Comparison of ENCODE assay signal across 11 cellular contexts in genomic region chr15:70585707-70586034, GRCh38.
DNase-seq lines count a peak whose midpoint lies in the region; ATAC-seq and TF ChIP-seq lines count a peak whose summit lies in the region.
"Had no signal": no experiment of that assay in that cellular context is flagged by ENCODE, and none has a peak within 500 bp of the region (broad histone marks: within the 10 kb centered on the region; RNA-seq: fewer than 3 reads in every experiment).

No MANE protein-coding gene starts in this region.

- peaks cover 19% of the 10 kb centered on the region for H3K27me3 Mint-ChIP-seq in T-helper 2 cell treated with Interferon-gamma antibody and Interleukin-4, amounts not matched to agents 5 μg/mL and 100 μg/mL, for 36 hours (ENCODE audit: low read depth)
- peaks cover 26% of the 10 kb centered on the region for H3K27me3 Mint-ChIP-seq in WTC11 (ENCODE audit: low read depth)
- peaks cover 32% of the 10 kb centered on the region for H3K27me3 Mint-ChIP-seq in endodermal cell (ENCODE audit: insufficient read depth)

- no peaks in the 10 kb centered on the region for H3K36me3 ChIP-seq in endodermal cell (ENCODE audit: control insufficient read depth, insufficient read depth, low read length)
- H3K36me3 ChIP-seq: adrenal gland, SJCRH30 had no signal

- no peak for DNase-seq in T-helper 2 cell treated with Interferon-gamma antibody and Interleukin-4, amounts not matched to agents 5 μg/mL and 100 μg/mL, for 36 hours (ENCODE audit: low spot score)
- DNase-seq in T-helper 2 cell (no peak), WTC11 (ENCODE audit: low spot score) (no peak), endodermal cell (no peak), GOT3 (lab: John Stamatoyannopoulos, UW) (no peak), LoVo (ENCODE audit: low spot score) (no peak)
- peak; percentile 23 for DNase-seq in stimulated activated CD4-positive, alpha-beta T cell treated with anti-CD3 and anti-CD28 coated beads, Interleukin-4, amount 100 ng/mL, for 1 hour
- DNase-seq: adrenal gland, NCI-H1105 treated with DMSO at 0.1 percent for 48 hours, SJCRH30 had no signal

- H3K4me1 Mint-ChIP-seq in T-helper 2 cell treated with Interferon-gamma antibody and Interleukin-4, amounts not matched to agents 5 μg/mL and 100 μg/mL, for 36 hours (ENCODE audit: low read depth) = peaks cover 22% of the 10 kb centered on the region
- H3K4me1 Mint-ChIP-seq in WTC11 = peaks cover 18% of the 10 kb centered on the region
- peaks cover 1% of the 10 kb centered on the region for H3K4me1 Mint-ChIP-seq in endodermal cell

- H3K9me3 Mint-ChIP-seq in T-helper 2 cell treated with Interferon-gamma antibody and Interleukin-4, amounts not matched to agents 5 μg/mL and 100 μg/mL, for 36 hours = no peaks in the 10 kb centered on the region
- peaks cover 4% of the 10 kb centered on the region; the same call in 1 of the 2 replicates for H3K9me3 Mint-ChIP-seq in WTC11
- H3K9me3 Mint-ChIP-seq in endodermal cell = peaks cover 14% of the 10 kb centered on the region

- H3K36me3 Mint-ChIP-seq in T-helper 2 cell treated with Interferon-gamma antibody and Interleukin-4, amounts not matched to agents 5 μg/mL and 100 μg/mL, for 36 hours (ENCODE audit: low read depth) = peaks cover 2% of the 10 kb centered on the region
- H3K36me3 Mint-ChIP-seq in WTC11 (no peaks in the 10 kb centered on the region), endodermal cell (ENCODE audit: low read depth) (no peaks in the 10 kb centered on the region)

- H3K27me3 ChIP-seq in endodermal cell (ENCODE audit: control insufficient read depth, insufficient read depth, low read length, poor library complexity, severe bottlenecking) = peaks cover 10% of the 10 kb centered on the region
- H3K27me3 ChIP-seq: adrenal gland, SJCRH30 had no signal

- H3K9ac ChIP-seq in endodermal cell (ENCODE audit: extremely low read depth, low read length, poor library complexity, severe bottlenecking) = no peak overlapping the region

- WGBS in endodermal cell (ENCODE audit: insufficient coverage in 1 of 2, insufficient read length in 1 of 2), 2 experiments = 76 to 80% methylated on average over 8 to 10 of the region's 10 CpGs

- no peak overlapping the region for H3K27ac Mint-ChIP-seq in T-helper 2 cell treated with Interferon-gamma antibody and Interleukin-4, amounts not matched to agents 5 μg/mL and 100 μg/mL, for 36 hours
- H3K27ac Mint-ChIP-seq in WTC11 = no peak overlapping the region
- H3K27ac Mint-ChIP-seq in endodermal cell = no peak overlapping the region

- peaks cover 6% of the 10 kb centered on the region for H3K4me1 ChIP-seq in endodermal cell (ENCODE audit: control insufficient read depth, insufficient read depth, low read length)
- H3K4me1 ChIP-seq: SJCRH30 had no signal

- POLR2A ChIA-PET in WTC11 (lab: Charles Lee) = interaction anchor here (0.6 kb wide), 1 partner anchor 70 kb away, joined by 3 read pairs; no protein-coding TSS in a partner anchor

- TF ChIP-seq CTCF in WTC11 (IDR thresholded peaks at IDR 0.05) (no peak), endodermal cell (conservative IDR thresholded peaks at IDR 0.05) (no peak)

- CTCF ChIA-PET in WTC11 (lab: Charles Lee) = interaction anchor here (0.6 to 3.1 kb wide), 23 partner anchors 11 to 1107 kb away, joined by 3 to 18 read pairs (median 4); partner anchors contain the start of gene UACA

- H3K4me3 ChIP-seq in endodermal cell (ENCODE audit: low read length) = no peak overlapping the region
- H3K4me3 ChIP-seq: SJCRH30 had no signal

- peak overlapping the region; percentile 61 for H3K4me3 Mint-ChIP-seq in T-helper 2 cell treated with Interferon-gamma antibody and Interleukin-4, amounts not matched to agents 5 μg/mL and 100 μg/mL, for 36 hours
- H3K4me3 Mint-ChIP-seq in WTC11 (peak overlapping the region; percentile 69), endodermal cell (peak overlapping the region; percentile 52)

- peaks cover 4% of the 10 kb centered on the region for H3K9me3 ChIP-seq in endodermal cell (ENCODE audit: control insufficient read depth, low read length)
- H3K9me3 ChIP-seq: adrenal gland, SJCRH30 had no signal

- no peak overlapping the region for H3K27ac ChIP-seq in endodermal cell (ENCODE audit: low read depth, low read length)
- H3K27ac ChIP-seq: adrenal gland, SJCRH30 had no signal

- peak; percentile 10; the same call in 1 of the 2 replicates for ATAC-seq in WTC11
- no peak for ATAC-seq in HG03135 (IDR thresholded peaks at IDR 0.05; ENCODE audit: unreplicated experiment)

TF ChIP-seq in WTC11, 78 proteins besides CTCF, POLR2A, EP300 and RAD21 (continues in another document):
- no peak for TF ChIP-seq ESRRA (CRISPR knock-in tag; IDR thresholded peaks at IDR 0.05; ENCODE audit: borderline replicate concordance)
- no peak for TF ChIP-seq ZNF532 (CRISPR knock-in tag; IDR thresholded peaks at IDR 0.05; ENCODE audit: borderline replicate concordance)
- no peak for TF ChIP-seq IRF1 (CRISPR knock-in tag; IDR thresholded peaks at IDR 0.05)
- no peak for TF ChIP-seq PRDM15 (CRISPR knock-in tag; IDR thresholded peaks at IDR 0.05)
- no peak for TF ChIP-seq FOXP1 (CRISPR knock-in tag; IDR thresholded peaks at IDR 0.05; ENCODE audit: borderline replicate concordance)
- TF ChIP-seq E2F1 (CRISPR knock-in tag; IDR thresholded peaks at IDR 0.05) = no peak
- TF ChIP-seq KAT7 (CRISPR knock-in tag; IDR thresholded peaks at IDR 0.05; ENCODE audit: borderline replicate concordance) = no peak
